12 cellular contexts compared by ENCODE assay signal in the genomic region with DNA sequence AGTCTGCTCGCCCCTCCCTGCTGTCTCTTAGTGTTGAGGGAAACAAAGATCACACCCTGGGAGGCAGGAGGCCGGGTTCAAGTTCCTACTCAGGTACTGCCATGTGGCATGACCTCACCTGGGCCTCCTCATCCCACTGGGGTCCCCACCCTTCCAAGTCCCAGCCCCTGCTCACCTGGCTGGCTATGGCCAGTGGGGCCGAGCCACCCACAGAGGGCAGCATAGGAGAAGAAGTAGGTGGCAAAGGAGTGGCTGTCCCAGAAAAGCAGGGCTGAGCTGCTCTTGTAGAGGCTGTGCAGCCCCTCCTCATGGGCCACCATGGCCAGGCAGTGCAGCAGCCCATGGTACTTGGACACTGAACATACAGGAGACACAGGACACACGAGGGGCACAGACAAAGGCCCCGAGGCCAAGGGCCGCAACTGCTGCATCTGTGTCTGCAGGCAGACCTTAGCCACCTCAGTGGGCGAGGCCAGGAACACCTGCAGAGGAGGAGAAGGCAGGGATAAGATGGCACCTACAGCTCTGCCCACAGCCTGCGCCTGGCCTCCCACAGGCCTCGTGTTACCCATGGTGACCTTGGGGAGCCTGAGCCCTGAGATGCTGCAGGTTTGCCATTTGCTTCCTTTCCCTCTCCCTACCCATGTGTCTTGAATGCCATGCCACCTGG. TPM values are rescaled to one million over a fixed set of nuclear protein-coding genes. Genes with fewer than 3 reads are reported as not detected.
DNase-seq lines count a peak whose midpoint lies in the region; ATAC-seq and TF ChIP-seq lines count a peak whose summit lies in the region.
"Had no signal": no experiment of that assay in that cellular context is flagged by ENCODE, and none has a peak within 500 bp of the region (broad histone marks: within the 10 kb centered on the region; RNA-seq: fewer than 3 reads in every experiment).

No MANE protein-coding gene starts in this region.

- no peak overlapping the region for H3K27ac Mint-ChIP-seq in activated naive CD4-positive, alpha-beta T cell treated with anti-CD3 and anti-CD28 coated beads for 36 hours
- H3K27ac Mint-ChIP-seq in endodermal cell, result no peak overlapping the region
- H3K27ac Mint-ChIP-seq: activated T-cell treated with anti-CD3 and anti-CD28 coated beads, Interleukin-2, amount 50 U/mL, for 72 hours had no signal

- H3K27ac ChIP-seq in endodermal cell (ENCODE audit: low read depth, low read length) (no peak overlapping the region), testis (no peak overlapping the region)
- H3K27ac ChIP-seq: C4-2B had no signal

- H3K9me3 Mint-ChIP-seq in activated naive CD4-positive, alpha-beta T cell treated with anti-CD3 and anti-CD28 coated beads for 36 hours, result no peaks in the 10 kb centered on the region
- H3K9me3 Mint-ChIP-seq in endodermal cell, result no peaks in the 10 kb centered on the region
- H3K9me3 Mint-ChIP-seq in activated T-cell treated with anti-CD3 and anti-CD28 coated beads, Interleukin-2, amount 50 U/mL, for 4 hours, result no peaks in the 10 kb centered on the region
- H3K9me3 Mint-ChIP-seq: activated T-cell treated with anti-CD3 and anti-CD28 coated beads, Interleukin-2, amount 50 U/mL, for 72 hours had no signal

- H3K4me3 Mint-ChIP-seq in activated naive CD4-positive, alpha-beta T cell treated with anti-CD3 and anti-CD28 coated beads for 36 hours, result no peak overlapping the region
- H3K4me3 Mint-ChIP-seq in endodermal cell, result no peak overlapping the region
- H3K4me3 Mint-ChIP-seq in activated T-cell treated with anti-CD3 and anti-CD28 coated beads, Interleukin-2, amount 50 U/mL, for 4 hours, result no peak overlapping the region
- H3K4me3 Mint-ChIP-seq: activated T-cell treated with anti-CD3 and anti-CD28 coated beads, Interleukin-2, amount 50 U/mL, for 72 hours had no signal

- no peaks in the 10 kb centered on the region for H3K9me3 ChIP-seq in endodermal cell (ENCODE audit: control insufficient read depth, low read length)
- no peaks in the 10 kb centered on the region for H3K9me3 ChIP-seq in testis

- DNase-seq in activated naive CD4-positive, alpha-beta T cell treated with anti-CD3 and anti-CD28 coated beads for 36 hours, result peak; percentile 27
- DNase-seq in activated naive CD4-positive, alpha-beta T cell treated with anti-CD3 and anti-CD28 coated beads, Interleukin-2, amount 50 U/mL, for 16 hours, result no peak
- DNase-seq in NCI-H1930 (lab: John Stamatoyannopoulos, UW) (peak; percentile 16 to 26), endodermal cell (peak; percentile 85), testis (peak; percentile 28), mucosa of gallbladder (ENCODE audit: low spot score) (no peak)
- DNase-seq in stimulated activated CD8-positive, alpha-beta memory T cell treated with anti-CD3 and anti-CD28 coated beads, Interleukin-4, amount 100 ng/mL, for 48 hours, result no peak
- DNase-seq in activated T-cell treated with anti-CD3 and anti-CD28 coated beads, Interleukin-2, amount 50 U/mL, for 4 hours, result no peak
- DNase-seq: stimulated activated CD4-positive, alpha-beta T cell treated with anti-CD3 and anti-CD28 coated beads, Interleukin-4, amount 100 ng/mL, for 24 hours had no signal

- H3K4me1 Mint-ChIP-seq in activated naive CD4-positive, alpha-beta T cell treated with anti-CD3 and anti-CD28 coated beads for 36 hours (ENCODE audit: low read depth), result no peaks in the 10 kb centered on the region
- H3K4me1 Mint-ChIP-seq in endodermal cell, result no peaks in the 10 kb centered on the region
- H3K4me1 Mint-ChIP-seq in activated T-cell treated with anti-CD3 and anti-CD28 coated beads, Interleukin-2, amount 50 U/mL, for 4 hours (ENCODE audit: low read depth), result peaks cover 2% of the 10 kb centered on the region

- CTCF ChIA-PET in activated naive CD4-positive, alpha-beta T cell treated with anti-CD3 and anti-CD28 coated beads for 36 hours (lab: Charles Lee), result no interaction called here

- no peaks in the 10 kb centered on the region for H3K36me3 Mint-ChIP-seq in activated naive CD4-positive, alpha-beta T cell treated with anti-CD3 and anti-CD28 coated beads for 36 hours (ENCODE audit: low read depth)
- no peaks in the 10 kb centered on the region for H3K36me3 Mint-ChIP-seq in endodermal cell (ENCODE audit: low read depth)
- no peaks in the 10 kb centered on the region for H3K36me3 Mint-ChIP-seq in activated T-cell treated with anti-CD3 and anti-CD28 coated beads, Interleukin-2, amount 50 U/mL, for 4 hours (ENCODE audit: insufficient read depth)

- no peak for TF ChIP-seq POLR2A in testis (IDR thresholded peaks at IDR 0.05)

- no peak overlapping the region for H3K4me3 ChIP-seq in endodermal cell (ENCODE audit: low read length)
- no peak overlapping the region for H3K4me3 ChIP-seq in testis

- intact Hi-C loops in activated naive CD4-positive, alpha-beta T cell treated with anti-CD3 and anti-CD28 coated beads for 36 hours (cut with micrococcal nuclease), result loop anchor here (1.0 kb wide), 1 partner anchor 21 kb away; no protein-coding TSS in a partner anchor
- intact Hi-C loops in testis (cut with DNase I; ENCODE audit: low total_unique reads), result no loop called here

- TF ChIP-seq CTCF in endodermal cell (conservative IDR thresholded peaks at IDR 0.05) (peak; percentile 84), testis (IDR thresholded peaks at IDR 0.05) (no peak)

- 72 to 85% methylated on average over 5 to 9 of the region's 9 CpGs for WGBS in endodermal cell (ENCODE audit: insufficient coverage in 1 of 2, insufficient read length in 1 of 2), 2 experiments
- 73 to 88% methylated on average over 2 to 9 of the region's 9 CpGs for WGBS in testis, 2 donors

- no peak overlapping the region for H3K9ac ChIP-seq in endodermal cell (ENCODE audit: extremely low read depth, low read length, poor library complexity, severe bottlenecking)

- no peak for ATAC-seq in activated T-cell treated with anti-CD3 and anti-CD28 coated beads, Interleukin-2, amount 50 U/mL, for 4 hours
- ATAC-seq: activated T-cell treated with anti-CD3 and anti-CD28 coated beads, Interleukin-2, amount 50 U/mL, for 72 hours had no signal

- H3K4me1 ChIP-seq in endodermal cell (ENCODE audit: control insufficient read depth, insufficient read depth, low read length) (no peaks in the 10 kb centered on the region), testis (no peaks in the 10 kb centered on the region)

- no peaks in the 10 kb centered on the region for H3K36me3 ChIP-seq in endodermal cell (ENCODE audit: control insufficient read depth, insufficient read depth, low read length)
- H3K36me3 ChIP-seq in testis (ENCODE audit: low read depth, missing control alignments), result no peaks in the 10 kb centered on the region

- no peaks in the 10 kb centered on the region for H3K27me3 ChIP-seq in endodermal cell (ENCODE audit: control insufficient read depth, insufficient read depth, low read length, poor library complexity, severe bottlenecking)
- H3K27me3 ChIP-seq in testis, result no peaks in the 10 kb centered on the region

- H3K27me3 Mint-ChIP-seq in activated naive CD4-positive, alpha-beta T cell treated with anti-CD3 and anti-CD28 coated beads for 36 hours (ENCODE audit: low read depth), result no peaks in the 10 kb centered on the region
- H3K27me3 Mint-ChIP-seq in endodermal cell (ENCODE audit: insufficient read depth), result no peaks in the 10 kb centered on the region
- no peaks in the 10 kb centered on the region for H3K27me3 Mint-ChIP-seq in activated T-cell treated with anti-CD3 and anti-CD28 coated beads, Interleukin-2, amount 50 U/mL, for 4 hours (ENCODE audit: low read depth)

RNA-seq across cellular contexts. Expression of a gene that starts 50.6 kb away (rescaled TPM):
- not detected for total RNA-seq in activated naive CD4-positive, alpha-beta T cell treated with anti-CD3 and anti-CD28 coated beads for 36 hours
- not detected for total RNA-seq in endodermal cell
- polyA plus RNA-seq in endodermal cell (2013, experiment 1 of 2), result not detected
- not detected for polyA plus RNA-seq in endodermal cell (2013, experiment 2 of 2)
- total RNA-seq in testis, result 1 to 10 TPM in 1 of 2 donors, under 1 TPM in 1; 0.87 to 3.8 TPM
- polyA plus RNA-seq in testis (ENCODE audit: insufficient read depth, low read depth, low replicate concordance), result 12.1 TPM
- 13.5 TPM for total RNA-seq in mucosa of gallbladder
- total RNA-seq in activated T-cell treated with anti-CD3 and anti-CD28 coated beads, Interleukin-2, amount 50 U/mL, for 4 hours, result under 1 TPM; 0.18 to 0.52 (median 0.18) TPM
- total RNA-seq: endothelial cell of umbilical vein had no signal
- polyA plus RNA-seq: endothelial cell of umbilical vein had no signal

Comparison
In these comparisons a context has a peak if more than half of its experiments do, and no peak if none do; other contexts are left out.
1. DNase-seq: peak in activated naive CD4-positive, alpha-beta T cell treated with anti-CD3 and anti-CD28 coated beads for 36 hours (single experiment), NCI-H1930 (2 of 2), endodermal cell (single experiment) and testis (single experiment); none in activated naive CD4-positive, alpha-beta T cell treated with anti-CD3 and anti-CD28 coated beads, Interleukin-2, amount 50 U/mL, for 16 hours (single experiment), mucosa of gallbladder (single experiment), stimulated activated CD8-positive, alpha-beta memory T cell treated with anti-CD3 and anti-CD28 coated beads, Interleukin-4, amount 100 ng/mL, for 48 hours (single experiment) and activated T-cell treated with anti-CD3 and anti-CD28 coated beads, Interleukin-2, amount 50 U/mL, for 4 hours (single experiment).